Comparison of ENCODE assay signal across 1 cellular context in genomic region chr2:105840933-105841332, GRCh38.
TF ChIP-seq lines count a peak whose summit lies in the region.

No MANE protein-coding gene starts in this region.

TF ChIP-seq in WTC11, 78 proteins besides CTCF, POLR2A, EP300 and RAD21 (continued from another document):
- TF ChIP-seq ATF6 (CRISPR knock-in tag; IDR thresholded peaks at IDR 0.05) (no peak), PRDM15 (CRISPR knock-in tag; IDR thresholded peaks at IDR 0.05) (no peak), ZBTB21 (CRISPR knock-in tag; IDR thresholded peaks at IDR 0.05; ENCODE audit: borderline replicate concordance) (no peak), E2F1 (CRISPR knock-in tag; IDR thresholded peaks at IDR 0.05) (no peak), CDX4 (CRISPR knock-in tag; IDR thresholded peaks at IDR 0.05; ENCODE audit: borderline replicate concordance) (no peak), USF1 (CRISPR knock-in tag; IDR thresholded peaks at IDR 0.05) (no peak), ZSCAN18 (CRISPR knock-in tag; IDR thresholded peaks at IDR 0.05) (no peak), TCF7 (CRISPR knock-in tag; IDR thresholded peaks at IDR 0.05; ENCODE audit: low read depth) (no peak), CBFB (CRISPR knock-in tag; IDR thresholded peaks at IDR 0.05; ENCODE audit: low read depth) (no peak), NFATC4 (CRISPR knock-in tag; IDR thresholded peaks at IDR 0.05) (no peak), OVOL2 (CRISPR knock-in tag; IDR thresholded peaks at IDR 0.05; ENCODE audit: borderline replicate concordance) (no peak)
